ENCODE assay signal across 8 cellular contexts in the genomic region with DNA sequence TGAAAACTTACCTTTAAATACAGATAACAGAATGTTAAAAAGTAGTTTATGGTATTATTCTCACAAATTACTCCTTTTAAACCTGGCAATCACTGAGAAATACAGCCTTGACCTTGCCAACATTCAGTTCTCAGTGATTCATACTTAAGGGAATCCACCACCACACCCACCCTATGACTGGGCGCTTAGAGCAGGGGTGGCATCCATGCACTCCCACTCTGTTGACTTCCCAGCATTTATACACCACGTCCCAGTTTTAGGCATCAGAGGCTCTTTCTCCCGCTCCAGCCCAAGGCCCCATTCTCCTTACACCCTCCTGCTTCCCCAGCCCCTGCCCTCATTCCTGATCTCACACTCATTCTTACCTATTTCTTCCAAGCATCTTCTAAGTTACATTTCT. TPM values are rescaled to one million over a fixed set of nuclear protein-coding genes. Genes with fewer than 3 reads are reported as not detected.
DNase-seq lines count a peak whose midpoint lies in the region; ATAC-seq and TF ChIP-seq lines count a peak whose summit lies in the region.

No MANE protein-coding gene starts in this region.

- H3K9me3 Mint-ChIP-seq in effector memory CD8-positive, alpha-beta T cell: no peaks in the 10 kb centered on the region

- peaks cover 6 to 12% of the 10 kb centered on the region in 2 donors for H3K4me1 Mint-ChIP-seq in effector memory CD8-positive, alpha-beta T cell (ENCODE audit: low read depth in 2 of 2)

- H3K27me3 ChIP-seq in MG63: no peaks in the 10 kb centered on the region

- H3K36me3 Mint-ChIP-seq in effector memory CD8-positive, alpha-beta T cell (ENCODE audit: insufficient read depth): peaks cover 8% of the 10 kb centered on the region

- H3K4me3 ChIP-seq in MG63: no peak overlapping the region

- no peaks in the 10 kb centered on the region for H3K9me3 ChIP-seq in MG63

- DNase-seq in AG20443 (ENCODE audit: low spot score): peak; percentile 87
- peak; percentile 90 for DNase-seq in MG63
- no peak for DNase-seq in effector memory CD8-positive, alpha-beta T cell
- no peak for DNase-seq in omental fat pad (ENCODE audit: low spot score)
- DNase-seq in D341Med (ENCODE audit: low spot score): no peak
- DNase-seq in NCI-H1436 (lab: John Stamatoyannopoulos, UW): no peak
- DNase-seq in COR-L47 (lab: John Stamatoyannopoulos, UW): no peak

- ATAC-seq in effector memory CD8-positive, alpha-beta T cell (replicated peaks): no peak
- ATAC-seq in omental fat pad (ENCODE audit: low FRiP score) (peak; percentile 94), GM21381 (IDR thresholded peaks at IDR 0.05; ENCODE audit: unreplicated experiment) (no peak)

- H3K27me3 Mint-ChIP-seq in effector memory CD8-positive, alpha-beta T cell: no peaks in the 10 kb centered on the region

- H3K27ac Mint-ChIP-seq in effector memory CD8-positive, alpha-beta T cell: peak overlapping the region; percentile 6 to 9

- no peak for TF ChIP-seq CTCF in omental fat pad (IDR thresholded peaks at IDR 0.05)

- H3K4me3 Mint-ChIP-seq in effector memory CD8-positive, alpha-beta T cell: no peak overlapping the region

- peaks cover 11% of the 10 kb centered on the region for H3K36me3 ChIP-seq in MG63

RNA-seq across cellular contexts. Expression of a gene that starts 16.3 kb away (rescaled TPM):
- total RNA-seq in MG63 (2014; rRNA removed; shearing (Covaris generic); ENCODE audit: low replicate concordance): 12.6 and 20.3 TPM in 2 replicates
- 10 to 100 TPM; 29.3 to 52.2 (median 42.2) TPM for total RNA-seq in omental fat pad

Comparison
In these comparisons a context has a peak if more than half of its experiments do, and no peak if none do; other contexts are left out.
1. DNase-seq: peak in AG20443 (single experiment) and MG63 (single experiment); none in effector memory CD8-positive, alpha-beta T cell (0 of 3), omental fat pad (single experiment), D341Med (single experiment), NCI-H1436 (single experiment) and COR-L47 (single experiment).